8 cellular contexts compared by ENCODE assay signal in genomic region chr5:97009212-97009898, GRCh38.
A peak's percentile ranks its signal among the peaks of the same experiment; 100 is the strongest.
DNase-seq lines count a peak whose midpoint lies in the region; ATAC-seq and TF ChIP-seq lines count a peak whose summit lies in the region.

No MANE protein-coding gene starts in this region.

- ATAC-seq in stimulated activated naive CD8-positive, alpha-beta T cell treated with anti-CD3 and anti-CD28 coated beads, Interleukin-15, amount 100 ng/mL, for 72 hours = peak; percentile 71
- no peak for ATAC-seq in HG03196 (IDR thresholded peaks at IDR 0.05; ENCODE audit: unreplicated experiment)

- peaks cover 10% of the 10 kb centered on the region for H3K4me1 ChIP-seq in cardiac muscle cell (ENCODE audit: low read depth)

- no peaks in the 10 kb centered on the region for H3K27me3 Mint-ChIP-seq in stimulated activated naive CD8-positive, alpha-beta T cell treated with anti-CD3 and anti-CD28 coated beads, Interleukin-15, amount 100 ng/mL, for 72 hours

- DNase-seq in cardiac muscle cell (ENCODE audit: low read depth in 1 of 2, low spot score in 1 of 2) (peak; percentile 4 to 52), cardiac septum (ENCODE audit: low spot score) (no peak), HL-60 (ENCODE audit: low read depth in 1 of 2, low spot score in 1 of 2) (peak; percentile 27 to 43), amniotic epithelial cell (ENCODE audit: low read depth) (peak; percentile 20), GM19240 (ENCODE audit: insufficient read length, low spot score) (no peak)
- DNase-seq in stimulated activated naive CD8-positive, alpha-beta T cell treated with anti-CD3 and anti-CD28 coated beads, Interleukin-15, amount 100 ng/mL, for 72 hours = no peak
- DNase-seq in stimulated activated CD4-positive, alpha-beta T cell treated with anti-CD3 and anti-CD28 coated beads, Interleukin-2, amount 100 ng/mL, for 48 hours = no peak

- peak overlapping the region; percentile 4 to 58 for H3K4me3 Mint-ChIP-seq in stimulated activated naive CD8-positive, alpha-beta T cell treated with anti-CD3 and anti-CD28 coated beads, Interleukin-15, amount 100 ng/mL, for 72 hours

- intact Hi-C loops in cardiac septum (cut with DNase I) = loop anchor here (10.0 kb wide), 1 partner anchor 135 kb away; the partner anchor contains the start of gene LIX1

- TF ChIP-seq CTCF in cardiac muscle cell (IDR thresholded peaks at IDR 0.05; ENCODE audit: low read depth, low read length) = no peak
- TF ChIP-seq CTCF in HL-60 (IDR thresholded peaks at IDR 0.05; ENCODE audit: insufficient read depth, low read length) = no peak

- no peaks in the 10 kb centered on the region for H3K9me3 ChIP-seq in cardiac muscle cell (ENCODE audit: low read depth)

- H3K4me1 Mint-ChIP-seq in stimulated activated naive CD8-positive, alpha-beta T cell treated with anti-CD3 and anti-CD28 coated beads, Interleukin-15, amount 100 ng/mL, for 72 hours = peaks cover 19% of the 10 kb centered on the region

- no peaks in the 10 kb centered on the region for H3K9me3 Mint-ChIP-seq in stimulated activated naive CD8-positive, alpha-beta T cell treated with anti-CD3 and anti-CD28 coated beads, Interleukin-15, amount 100 ng/mL, for 72 hours

- no peak overlapping the region for H3K4me3 ChIP-seq in cardiac muscle cell
- H3K4me3 ChIP-seq in HL-60 (replicated peaks; ENCODE audit: insufficient read depth, low read length) = no peak overlapping the region

- H3K27me3 ChIP-seq in cardiac muscle cell (no peaks in the 10 kb centered on the region), HL-60 (ENCODE audit: insufficient read depth, poor library complexity, severe bottlenecking) (no peaks in the 10 kb centered on the region)

- H3K36me3 ChIP-seq in cardiac muscle cell = peaks cover 31% of the 10 kb centered on the region

- H3K27ac ChIP-seq in cardiac muscle cell (peak overlapping the region; percentile 68), HL-60 (replicated peaks) (peak overlapping the region; percentile 59)

- peak overlapping the region; percentile 25 to 69 for H3K27ac Mint-ChIP-seq in stimulated activated naive CD8-positive, alpha-beta T cell treated with anti-CD3 and anti-CD28 coated beads, Interleukin-15, amount 100 ng/mL, for 72 hours

Comparison
In these comparisons a context has a peak if more than half of its experiments do, and no peak if none do; other contexts are left out.
1. DNase-seq: peak in cardiac muscle cell (2 of 2), HL-60 (2 of 2) and amniotic epithelial cell (single experiment); none in cardiac septum (single experiment), stimulated activated naive CD8-positive, alpha-beta T cell treated with anti-CD3 and anti-CD28 coated beads, Interleukin-15, amount 100 ng/mL, for 72 hours (0 of 2), stimulated activated CD4-positive, alpha-beta T cell treated with anti-CD3 and anti-CD28 coated beads, Interleukin-2, amount 100 ng/mL, for 48 hours (0 of 2) and GM19240 (single experiment).